Comparison of ENCODE assay signal across 8 cellular contexts in the genomic region with DNA sequence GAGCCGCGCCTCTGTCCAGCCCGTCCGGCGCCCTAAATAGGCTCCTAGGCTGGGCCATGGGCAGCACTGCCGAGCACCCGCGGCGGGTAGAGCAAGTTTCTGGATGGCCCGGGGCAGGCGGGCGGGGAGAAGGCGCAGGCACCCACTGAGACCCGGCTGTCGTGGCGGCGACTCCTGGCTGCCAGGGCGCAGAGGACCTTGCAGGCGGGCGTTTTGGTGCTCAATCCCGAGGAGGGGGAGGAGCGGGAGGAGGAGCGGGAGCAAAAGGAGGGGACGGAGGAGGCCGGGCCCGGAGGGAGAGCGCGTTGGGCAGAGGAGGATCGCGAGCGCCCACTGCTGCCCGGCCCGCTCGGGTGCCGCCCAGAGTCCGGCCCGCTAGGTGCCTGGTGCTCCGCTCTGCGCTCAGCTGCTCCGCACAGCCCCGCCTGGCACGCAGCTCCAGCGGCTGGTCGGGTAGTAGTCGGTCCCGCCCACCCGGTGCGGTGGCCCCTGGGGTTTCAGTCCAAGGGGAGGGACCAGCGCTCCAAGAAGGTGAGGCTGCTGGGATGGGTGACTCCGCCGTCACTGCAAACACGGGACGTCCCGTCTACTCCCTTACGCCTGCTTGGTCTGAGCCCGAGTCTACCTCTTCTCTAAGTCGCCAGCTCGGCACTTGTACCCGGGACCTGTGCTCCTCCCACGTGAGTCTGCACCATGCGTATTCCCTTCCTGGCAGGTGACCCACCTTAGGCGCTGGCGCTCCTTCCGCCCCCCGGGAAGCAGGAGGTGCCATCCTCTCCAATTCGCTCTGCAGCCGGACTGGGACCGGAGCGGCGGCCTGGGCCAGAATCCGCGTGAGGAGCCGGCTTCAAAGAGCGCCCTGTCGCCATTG.
DNase-seq lines count a peak whose midpoint lies in the region; ATAC-seq lines count a peak whose summit lies in the region.

A gene (minus strand): TSS at position 194 of the 871 bp plus-strand sequence. CDS start 28,889 bp downstream, outside the sequence.

- peak within 1 kb of the TSS; percentile 86 for H3K27ac ChIP-seq in epithelial cell of prostate

- DNase-seq in NCI-H1105 (lab: John Stamatoyannopoulos, UW) (peak; percentile 76), epithelial cell of prostate (ENCODE audit: low read depth, low spot score) (peak; percentile 79), middle frontal gyrus (ENCODE audit: extremely low spot score, low spot score) (peak; percentile 36), activated gamma-delta T cell treated with Interleukin-2 at 50 U/mL for 16 hours (no peak)
- DNase-seq in activated CD4-positive, alpha-beta T cell treated with anti-CD3 and anti-CD28 coated beads, Interleukin-2, amount 50 U/mL, for 1 hour = peak; percentile 13
- peak; percentile 1 for DNase-seq in stimulated activated CD8-positive, alpha-beta memory T cell treated with anti-CD3 and anti-CD28 coated beads, Interleukin-7, amount 100 ng/mL, for 24 hours (ENCODE audit: low read depth)

- ATAC-seq in GM18498 (IDR thresholded peaks at IDR 0.05; ENCODE audit: unreplicated experiment) (peak; percentile 89), HG02610 (IDR thresholded peaks at IDR 0.05; ENCODE audit: unreplicated experiment) (peak; percentile 85)
